ENCODE assay signal across 9 cellular contexts in genomic region chrX:69503228-69503834, GRCh38. TPM values are rescaled to one million over a fixed set of nuclear protein-coding genes. Genes with fewer than 3 reads are reported as not detected.
DNase-seq lines count a peak whose midpoint lies in the region; ATAC-seq, FAIRE-seq and TF ChIP-seq lines count a peak whose summit lies in the region.
"Had no signal": no experiment of that assay in that cellular context is flagged by ENCODE, and none has a peak within 500 bp of the region (broad histone marks: within the 10 kb centered on the region; RNA-seq: fewer than 3 reads in every experiment).

No MANE protein-coding gene starts in this region.

- no peak overlapping the region for H2AFZ ChIP-seq in GM23338

- peak overlapping the region; percentile 68 for H3K4me3 ChIP-seq in GM23338
- peak overlapping the region; percentile 71 for H3K4me3 ChIP-seq in coronary artery

- peaks cover 15% of the 10 kb centered on the region for H3K27me3 ChIP-seq in GM23338 (ENCODE audit: insufficient read depth)

- FAIRE-seq in RCC 7860 (lab: Jason Lieb, UNC) = no peak

- no peaks in the 10 kb centered on the region; the same call in 1 of the 2 replicates for H3K79me2 ChIP-seq in GM23338 (replicated peaks; ENCODE audit: insufficient read depth)

- TF ChIP-seq CTCF in GM23338 (conservative IDR thresholded peaks at IDR 0.05; ENCODE audit: low read depth in 2 of 2) = peak in 1 of 2 experiments; percentile 50; a peak in 2 of 4 replicates
- TF ChIP-seq CTCF in coronary artery (IDR thresholded peaks at IDR 0.05) = no peak
- TF ChIP-seq CTCF in neural crest cell (conservative IDR thresholded peaks at IDR 0.05) = peak; percentile 65

- peaks cover 4% of the 10 kb centered on the region; the same call in 1 of the 2 replicates for H3K4me1 ChIP-seq in GM23338 (ENCODE audit: insufficient read depth)

- H3K9me2 ChIP-seq in GM23338 (ENCODE audit: insufficient read depth) = no peaks in the 10 kb centered on the region

- H3K27ac ChIP-seq in GM23338 (ENCODE audit: low read depth) (no peak overlapping the region), coronary artery (no peak overlapping the region)

- no peaks in the 10 kb centered on the region; the same call in 2 of the 3 replicates for H3K9me3 Mint-ChIP-seq in GM23338
- peaks cover 3% of the 10 kb centered on the region for H3K9me3 Mint-ChIP-seq in neural crest cell
- H3K9me3 Mint-ChIP-seq: stimulated activated naive CD8-positive, alpha-beta T cell treated with anti-CD3 and anti-CD28 coated beads, Interleukin-15, Interleukin-2, amounts not matched to agents 100 ng/mL and 50 ng/mL, for 24 hours had no signal

- peaks cover 7% of the 10 kb centered on the region for H3K27me3 Mint-ChIP-seq in GM23338 (ENCODE audit: insufficient read depth, low read depth, poor library complexity)
- peaks cover 36% of the 10 kb centered on the region for H3K27me3 Mint-ChIP-seq in neural crest cell (ENCODE audit: low read depth)

- H3K36me3 ChIP-seq in GM23338 (ENCODE audit: insufficient read depth) = no peaks in the 10 kb centered on the region

- peak; percentile 81 for DNase-seq in GM23338 (ENCODE audit: low spot score)
- DNase-seq in NCI-H2196 (lab: John Stamatoyannopoulos, UW; ENCODE audit: unreplicated experiment) = peak; percentile 60
- DNase-seq in coronary artery (ENCODE audit: low spot score) = no peak
- DNase-seq in neural crest cell (ENCODE audit: low read depth, low spot score) = no peak
- no peak for DNase-seq in RCC 7860 (ENCODE audit: low spot score)
- DNase-seq in SIG-M5 (lab: John Stamatoyannopoulos, UW) = no peak
- DNase-seq in HT-29 (ENCODE audit: low spot score) = no peak

- no peaks in the 10 kb centered on the region; the same call in 1 of the 2 replicates for H4K20me1 ChIP-seq in GM23338 (replicated peaks; ENCODE audit: insufficient read depth)

- H3K4me1 Mint-ChIP-seq in GM23338 (peaks cover 16% of the 10 kb centered on the region), neural crest cell (peaks cover 4% of the 10 kb centered on the region)

- peak overlapping the region; percentile 71 for H3K4me2 ChIP-seq in GM23338

- H3K27ac Mint-ChIP-seq in GM23338 = peak overlapping the region; percentile 84; the same call in 1 of the 2 replicates
- H3K27ac Mint-ChIP-seq in neural crest cell (ENCODE audit: unreplicated experiment) = no peak overlapping the region
- H3K27ac Mint-ChIP-seq: stimulated activated naive CD8-positive, alpha-beta T cell treated with anti-CD3 and anti-CD28 coated beads, Interleukin-15, Interleukin-2, amounts not matched to agents 100 ng/mL and 50 ng/mL, for 24 hours had no signal

- H3K4me3 Mint-ChIP-seq in GM23338 (peak overlapping the region; percentile 83), neural crest cell (peak overlapping the region; percentile 88)

- peaks cover 10% of the 10 kb centered on the region for H3K36me3 Mint-ChIP-seq in GM23338 (ENCODE audit: low read depth)
- no peaks in the 10 kb centered on the region for H3K36me3 Mint-ChIP-seq in neural crest cell (ENCODE audit: low read depth)

- ATAC-seq in GM23338 (peak; percentile 25), GM19467 (IDR thresholded peaks at IDR 0.05; ENCODE audit: unreplicated experiment) (no peak)

- H3F3A ChIP-seq in GM23338 (replicated peaks; ENCODE audit: low read depth) = no peaks in the 10 kb centered on the region

TF ChIP-seq in GM23338, 12 proteins besides CTCF, POLR2A, EP300 and RAD21 (continues in another document):
- TF ChIP-seq CREB1 (CRISPR knock-in tag; IDR thresholded peaks at IDR 0.05; ENCODE audit: low read depth) = no peak
- no peak for TF ChIP-seq ZNF331 (CRISPR knock-in tag; IDR thresholded peaks at IDR 0.05; ENCODE audit: low read depth)
- no peak for TF ChIP-seq ZNF462 (CRISPR knock-in tag; IDR thresholded peaks at IDR 0.05)
- TF ChIP-seq NANOG (IDR thresholded peaks at IDR 0.05; ENCODE audit: borderline replicate concordance) = no peak
- TF ChIP-seq EZH2phosphoT487 (IDR thresholded peaks at IDR 0.05; ENCODE audit: unreplicated experiment) = no peak
- no peak for TF ChIP-seq REST (IDR thresholded peaks at IDR 0.05; ENCODE audit: unreplicated experiment)
- TF ChIP-seq STAT1 (IDR thresholded peaks at IDR 0.05; ENCODE audit: unreplicated experiment) = no peak
- TF ChIP-seq EZH2 (IDR thresholded peaks at IDR 0.05; ENCODE audit: low read depth, unreplicated experiment) = no peak

RNA-seq across cellular contexts. Expression of gene NALF2, which starts 0.8 kb away (rescaled TPM):
- total RNA-seq in GM23338 (2014; rRNA removed; shearing (Covaris generic)) = 8.0 and 10.5 TPM in 2 replicates
- 4.4 and 5.3 TPM in 2 replicates for polyA plus RNA-seq in GM23338 (2016; fragmentation: Nextera tagmentation; extraction: Ambion mirVana)
- 4.9 and 5.7 TPM in 2 replicates for total RNA-seq in neural crest cell
- total RNA-seq in HT-29 (2014; rRNA removed; shearing (Covaris generic)) = 0.03 TPM in 1 of 2 replicates, not detected in the other

Comparison
In these comparisons a context has a peak if more than half of its experiments do, and no peak if none do; other contexts are left out.
1. DNase-seq: peak in GM23338 (single experiment) and NCI-H2196 (single experiment); none in coronary artery (single experiment), neural crest cell (single experiment), RCC 7860 (single experiment), SIG-M5 (single experiment) and HT-29 (single experiment).